Comparison of ENCODE assay signal across 1 cellular context in the genomic region with DNA sequence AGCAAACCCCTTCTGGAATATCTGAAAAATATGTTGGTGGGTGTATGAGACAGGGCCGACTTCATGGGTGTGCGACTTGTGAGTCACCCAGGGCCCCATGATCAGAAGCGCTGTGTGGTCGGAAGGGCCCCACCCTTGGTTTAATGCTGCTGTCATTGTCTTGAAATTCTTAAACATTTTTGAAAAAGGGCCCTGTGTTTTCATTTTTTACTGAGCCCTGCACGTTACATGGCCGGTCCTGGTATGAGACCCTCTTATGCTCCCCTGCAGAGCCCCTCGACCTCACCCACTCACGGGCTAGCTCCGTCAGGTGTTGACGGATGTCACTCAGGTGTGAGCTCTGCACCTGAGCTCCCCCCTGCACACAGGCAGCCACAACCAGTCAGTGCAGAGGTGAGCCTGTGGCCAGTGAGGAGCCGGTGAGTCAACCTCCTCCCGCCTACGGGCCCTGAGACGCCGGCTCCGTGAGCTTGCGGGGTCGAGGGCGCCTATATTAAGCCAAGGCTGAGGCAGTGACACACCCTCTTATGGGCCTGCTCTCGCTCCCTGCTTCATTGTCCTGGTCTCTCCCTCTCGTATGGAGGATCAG.
TF ChIP-seq lines count a peak whose summit lies in the region.

No MANE protein-coding gene starts in this region.

TF ChIP-seq in K562, 482 proteins besides CTCF, POLR2A, EP300 and RAD21:
- TF ChIP-seq ZNF77 (CRISPR knock-in tag; IDR thresholded peaks at IDR 0.05) (no peak), HNRNPLL (IDR thresholded peaks at IDR 0.05; ENCODE audit: low read depth, low read length, poor library complexity, severe bottlenecking) (no peak), SRF (CRISPR knock-in tag; IDR thresholded peaks at IDR 0.05) (0 out of 4 replicates have a peak, but pooled peaks of 1 of the 2 experiments have one; percentile 56), EGR1 (conservative IDR thresholded peaks at IDR 0.05) (peak; percentile 38; the same call in 1 of the 2 replicates), ZNF175 (CRISPR knock-in tag; IDR thresholded peaks at IDR 0.05; ENCODE audit: low read depth) (no peak), IRF2 (CRISPR knock-in tag; IDR thresholded peaks at IDR 0.05) (no peak), ZNF174 (CRISPR knock-in tag; IDR thresholded peaks at IDR 0.05) (no peak), NELFE (IDR thresholded peaks at IDR 0.05; ENCODE audit: insufficient read depth, insufficient read length) (no peak), BHLHE40 (IDR thresholded peaks at IDR 0.05; ENCODE audit: low read length) (0 out of 2 replicates have a peak, but pooled peaks have one; percentile 11), KDM1A (IDR thresholded peaks at IDR 0.05) (no peak), JUN (IDR thresholded peaks at IDR 0.05; ENCODE audit: borderline replicate concordance, low read depth, low read length) (peak; percentile 30; the same call in 1 of the 2 replicates), JUN (CRISPR knock-in tag; IDR thresholded peaks at IDR 0.05; ENCODE audit: borderline replicate concordance) (no peak), ARID1B (IDR thresholded peaks at IDR 0.05) (peak; percentile 36; the same call in 1 of the 2 replicates), MEIS2 (IDR thresholded peaks at IDR 0.05; ENCODE audit: partially characterized antibody) (peak; percentile 41), ARHGAP35 (IDR thresholded peaks at IDR 0.05; ENCODE audit: partially characterized antibody) (no peak), POLR3A (IDR thresholded peaks at IDR 0.05; ENCODE audit: borderline replicate concordance, extremely low read depth, insufficient read depth, insufficient read length) (no peak), STAT5B (CRISPR knock-in tag; IDR thresholded peaks at IDR 0.05) (no peak), CTBP1 (IDR thresholded peaks at IDR 0.05; ENCODE audit: borderline replicate concordance) (peak; percentile 43; the same call in 1 of the 2 replicates), ZNF134 (CRISPR knock-in tag; conservative IDR thresholded peaks at IDR 0.05) (no peak), GATAD2A (IDR thresholded peaks at IDR 0.05) (no peak), ZNF124 (CRISPR knock-in tag; IDR thresholded peaks at IDR 0.05) (no peak), RBFOX2 (IDR thresholded peaks at IDR 0.05; ENCODE audit: low read depth, low read length) (no peak), NFATC3 (IDR thresholded peaks at IDR 0.05) (no peak), ZNF311 (CRISPR knock-in tag; IDR thresholded peaks at IDR 0.05) (no peak), ATF3 (IDR thresholded peaks at IDR 0.05) (peak; percentile 69; the same call in 1 of the 2 replicates), ATF3 (CRISPR knock-in tag; conservative IDR thresholded peaks at IDR 0.05) (no peak), MTA2 (IDR thresholded peaks at IDR 0.05; ENCODE audit: low read depth) (no peak), ETV6 (IDR thresholded peaks at IDR 0.05; ENCODE audit: borderline replicate concordance in 1 of 2, low read depth in 2 of 2, low read length in 1 of 2) (no peak), ETV6 (CRISPR knock-in tag; IDR thresholded peaks at IDR 0.05; ENCODE audit: borderline replicate concordance) (no peak), RFX5 (IDR thresholded peaks at IDR 0.05; ENCODE audit: low read depth, low read length) (no peak), JUND (IDR thresholded peaks at IDR 0.05; ENCODE audit: borderline replicate concordance, low read depth, low read length) (peak; percentile 81), JUND (tag; IDR thresholded peaks at IDR 0.05; ENCODE audit: borderline replicate concordance, low read depth, low read length) (0 out of 3 replicates have a peak, but pooled peaks have one; percentile 28), FOSL1 (tag; conservative IDR thresholded peaks at IDR 0.05) (peak; percentile 86), CREB3 (tag; conservative IDR thresholded peaks at IDR 0.05; ENCODE audit: low read depth) (no peak), ZFX (CRISPR knock-in tag; IDR thresholded peaks at IDR 0.05) (peak; percentile 23; the same call in 1 of the 2 replicates), LEF1 (IDR thresholded peaks at IDR 0.05) (peak; percentile 36; the same call in 1 of the 2 replicates), ZEB2 (IDR thresholded peaks at IDR 0.05) (peak; percentile 92), CEBPZ (IDR thresholded peaks at IDR 0.05; ENCODE audit: borderline replicate concordance, low read depth, low read length) (no peak)
- TF ChIP-seq, protein P1, sequence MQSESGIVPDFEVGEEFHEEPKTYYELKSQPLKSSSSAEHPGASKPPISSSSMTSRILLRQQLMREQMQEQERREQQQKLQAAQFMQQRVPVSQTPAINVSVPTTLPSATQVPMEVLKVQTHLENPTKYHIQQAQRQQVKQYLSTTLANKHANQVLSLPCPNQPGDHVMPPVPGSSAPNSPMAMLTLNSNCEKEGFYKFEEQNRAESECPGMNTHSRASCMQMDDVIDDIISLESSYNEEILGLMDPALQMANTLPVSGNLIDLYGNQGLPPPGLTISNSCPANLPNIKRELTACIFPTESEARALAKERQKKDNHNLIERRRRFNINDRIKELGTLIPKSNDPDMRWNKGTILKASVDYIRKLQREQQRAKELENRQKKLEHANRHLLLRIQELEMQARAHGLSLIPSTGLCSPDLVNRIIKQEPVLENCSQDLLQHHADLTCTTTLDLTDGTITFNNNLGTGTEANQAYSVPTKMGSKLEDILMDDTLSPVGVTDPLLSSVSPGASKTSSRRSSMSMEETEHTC (IDR thresholded peaks at IDR 0.05): no peak
- TF ChIP-seq, protein P2, sequence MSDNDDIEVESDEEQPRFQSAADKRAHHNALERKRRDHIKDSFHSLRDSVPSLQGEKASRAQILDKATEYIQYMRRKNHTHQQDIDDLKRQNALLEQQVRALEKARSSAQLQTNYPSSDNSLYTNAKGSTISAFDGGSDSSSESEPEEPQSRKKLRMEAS (CRISPR knock-in tag; IDR thresholded peaks at IDR 0.05): peak; percentile 39
- TF ChIP-seq, protein P3, sequence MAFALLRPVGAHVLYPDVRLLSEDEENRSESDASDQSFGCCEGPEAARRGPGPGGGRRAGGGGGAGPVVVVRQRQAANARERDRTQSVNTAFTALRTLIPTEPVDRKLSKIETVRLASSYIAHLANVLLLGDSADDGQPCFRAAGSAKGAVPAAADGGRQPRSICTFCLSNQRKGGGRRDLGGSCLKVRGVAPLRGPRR (CRISPR knock-in tag; IDR thresholded peaks at IDR 0.05): no peak
- TF ChIP-seq, protein P4, sequence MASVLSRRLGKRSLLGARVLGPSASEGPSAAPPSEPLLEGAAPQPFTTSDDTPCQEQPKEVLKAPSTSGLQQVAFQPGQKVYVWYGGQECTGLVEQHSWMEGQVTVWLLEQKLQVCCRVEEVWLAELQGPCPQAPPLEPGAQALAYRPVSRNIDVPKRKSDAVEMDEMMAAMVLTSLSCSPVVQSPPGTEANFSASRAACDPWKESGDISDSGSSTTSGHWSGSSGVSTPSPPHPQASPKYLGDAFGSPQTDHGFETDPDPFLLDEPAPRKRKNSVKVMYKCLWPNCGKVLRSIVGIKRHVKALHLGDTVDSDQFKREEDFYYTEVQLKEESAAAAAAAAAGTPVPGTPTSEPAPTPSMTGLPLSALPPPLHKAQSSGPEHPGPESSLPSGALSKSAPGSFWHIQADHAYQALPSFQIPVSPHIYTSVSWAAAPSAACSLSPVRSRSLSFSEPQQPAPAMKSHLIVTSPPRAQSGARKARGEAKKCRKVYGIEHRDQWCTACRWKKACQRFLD (CRISPR knock-in tag; IDR thresholded peaks at IDR 0.05): 0 out of 2 replicates have a peak, but pooled peaks have one; percentile 35
